Comparison of ENCODE assay signal across 14 cellular contexts in the genomic region with DNA sequence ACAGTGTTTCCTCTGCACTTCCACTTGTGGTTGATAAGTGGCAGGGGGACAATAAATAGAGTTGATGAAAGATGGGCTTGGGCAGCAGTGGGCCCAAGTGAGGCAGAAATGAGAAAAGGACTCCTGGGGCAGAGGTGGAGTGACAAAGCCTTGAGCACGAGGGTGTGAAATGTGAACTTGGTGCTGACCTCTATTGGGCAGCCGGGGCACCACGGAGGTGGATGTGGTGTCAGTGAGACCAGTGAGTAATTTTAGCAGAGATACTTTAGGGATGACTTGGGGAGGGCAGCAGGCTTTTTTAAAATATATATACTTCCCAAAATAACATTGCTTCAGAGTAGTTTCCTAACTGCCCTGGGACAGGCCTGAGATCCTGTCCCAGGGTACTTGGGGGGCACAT. TPM values are rescaled to one million over a fixed set of nuclear protein-coding genes. Genes with fewer than 3 reads are reported as not detected.
A peak's percentile ranks its signal among the peaks of the same experiment; 100 is the strongest.
DNase-seq lines count a peak whose midpoint lies in the region; ATAC-seq, FAIRE-seq and TF ChIP-seq lines count a peak whose summit lies in the region.
"Had no signal": no experiment of that assay in that cellular context is flagged by ENCODE, and none has a peak within 500 bp of the region (broad histone marks: within the 10 kb centered on the region; RNA-seq: fewer than 3 reads in every experiment).

No MANE protein-coding gene starts in this region.

- 63 to 69% methylated on average over 3 of the region's 3 CpGs for WGBS in pancreas, 2 donors

- intact Hi-C loops in pancreas (cut with DNase I), result no loop called here

- H3K36me3 ChIP-seq in GM06990 (ENCODE audit: control insufficient read depth, insufficient read depth, low read length), result peaks cover 12% of the 10 kb centered on the region
- peaks cover 90% of the 10 kb centered on the region for H3K36me3 ChIP-seq in MG63
- no peaks in the 10 kb centered on the region for H3K36me3 ChIP-seq in pancreas
- H3K36me3 ChIP-seq: transverse colon had no signal

- no peaks in the 10 kb centered on the region for H3K27me3 Mint-ChIP-seq in progenitor cell of endocrine pancreas

- H3K27ac ChIP-seq in pancreas, result no peak overlapping the region
- H3K27ac ChIP-seq: transverse colon had no signal

- no peaks in the 10 kb centered on the region for H3K9me3 Mint-ChIP-seq in progenitor cell of endocrine pancreas (ENCODE audit: low read depth)

- no peaks in the 10 kb centered on the region for H3K4me1 Mint-ChIP-seq in progenitor cell of endocrine pancreas (ENCODE audit: low read depth)

- DNase-seq in GM06990 (ENCODE audit: extremely low read depth, insufficient read length) (no peak), MG63 (peak; percentile 32), epithelial cell of proximal tubule (ENCODE audit: low read depth) (no peak), progenitor cell of endocrine pancreas (ENCODE audit: low spot score, unreplicated experiment) (no peak), cerebellar nuclear complex (lab: John Stamatoyannopoulos, UW) (no peak), pancreas (no peak)
- DNase-seq: anterior cingulate cortex, NCI-H82, occipital lobe, transverse colon had no signal

- H3K4me3 ChIP-seq in GM06990 (replicated peaks; ENCODE audit: low read depth, low read length), result no peak overlapping the region
- H3K4me3 ChIP-seq in MG63, result no peak overlapping the region
- no peak overlapping the region for H3K4me3 ChIP-seq in epithelial cell of proximal tubule (ENCODE audit: low read depth, low read length)
- H3K4me3 ChIP-seq in pancreas, result no peak overlapping the region
- H3K4me3 ChIP-seq: transverse colon had no signal

- no peak overlapping the region for H3K4me3 Mint-ChIP-seq in progenitor cell of endocrine pancreas (ENCODE audit: low read depth)

- no peak for FAIRE-seq in pancreas (lab: Jason Lieb, UNC)
- FAIRE-seq: endothelial cell of umbilical vein had no signal

- ATAC-seq in HG02840 (IDR thresholded peaks at IDR 0.05; ENCODE audit: low FRiP score, unreplicated experiment), result no peak
- no peak for ATAC-seq in HG03135 (IDR thresholded peaks at IDR 0.05; ENCODE audit: unreplicated experiment)
- no peak for ATAC-seq in pancreas

- H3K27me3 ChIP-seq in GM06990 (replicated peaks; ENCODE audit: control insufficient read depth, insufficient read depth, low read length), result no peaks in the 10 kb centered on the region
- H3K27me3 ChIP-seq in MG63, result no peaks in the 10 kb centered on the region
- no peaks in the 10 kb centered on the region for H3K27me3 ChIP-seq in pancreas
- H3K27me3 ChIP-seq: transverse colon had no signal

- H3K4me1 ChIP-seq in pancreas, result no peaks in the 10 kb centered on the region
- H3K4me1 ChIP-seq: transverse colon had no signal

- H3K36me3 Mint-ChIP-seq in progenitor cell of endocrine pancreas (ENCODE audit: insufficient read depth), result peaks cover 13% of the 10 kb centered on the region

- TF ChIP-seq CTCF in GM06990 (IDR thresholded peaks at IDR 0.05; ENCODE audit: insufficient read depth, low read length, poor library complexity, severe bottlenecking) (peak; percentile 16), epithelial cell of proximal tubule (conservative IDR thresholded peaks at IDR 0.05; ENCODE audit: low read depth, low read length) (peak; percentile 40), progenitor cell of endocrine pancreas (IDR thresholded peaks at IDR 0.05; ENCODE audit: unreplicated experiment) (peak; percentile 29), pancreas (IDR thresholded peaks at IDR 0.05) (no peak)

- no peaks in the 10 kb centered on the region for H3K9me3 ChIP-seq in MG63
- H3K9me3 ChIP-seq in pancreas, result no peaks in the 10 kb centered on the region
- H3K9me3 ChIP-seq: transverse colon had no signal

- no peak overlapping the region for H3K27ac Mint-ChIP-seq in progenitor cell of endocrine pancreas

RNA-seq across cellular contexts. Expression of a gene that starts 30.6 kb away (rescaled TPM):
- not detected in 2 replicates for total RNA-seq in MG63 (2014; rRNA removed; shearing (Covaris generic); ENCODE audit: low replicate concordance)
- total RNA-seq in epithelial cell of proximal tubule (under 0.01 TPM in 1 of 2 replicates, not detected in the other), progenitor cell of endocrine pancreas (0.38 and 0.42 TPM in 2 replicates), pancreas (10 to 100 TPM in 1 of 6 donors, 1 to 10 TPM in 5; 1.8 to 10.8 (median 3.8) TPM)
- 1 to 10 TPM; 3.8 to 4.8 TPM for polyA plus RNA-seq in pancreas

RNA-seq across cellular contexts. Expression of a gene that starts 49.5 kb away (rescaled TPM):
- 123 and 139 TPM in 2 replicates for total RNA-seq in MG63 (2014; rRNA removed; shearing (Covaris generic); ENCODE audit: low replicate concordance)
- total RNA-seq in epithelial cell of proximal tubule, result 126 and 147 TPM in 2 replicates
- total RNA-seq in progenitor cell of endocrine pancreas, result 71.9 and 77.0 TPM in 2 replicates
- total RNA-seq in pancreas, result 1 to 10 TPM in 1 of 6 donors, under 1 TPM in 4, not detected in 1; 0.20 to 1.5 (median 0.79) TPM
- polyA plus RNA-seq in pancreas, result under 1 TPM; 0.04 to 0.12 TPM

RNA-seq across cellular contexts. Expression of a gene that starts 56.8 kb away (rescaled TPM):
- total RNA-seq in MG63 (2014; rRNA removed; shearing (Covaris generic); ENCODE audit: low replicate concordance), result 0.07 TPM in 1 of 2 replicates, not detected in the other
- not detected in 2 replicates for total RNA-seq in epithelial cell of proximal tubule
- total RNA-seq in progenitor cell of endocrine pancreas, result not detected in 2 replicates
- total RNA-seq in pancreas, result 1 to 10 TPM in 1 of 6 donors, under 1 TPM in 3, not detected in 2; 0.16 to 1.1 (median 0.53) TPM
- polyA plus RNA-seq in pancreas, result 1 to 10 TPM in 1 of 2 donors, under 1 TPM in 1; 0.91 to 1.7 TPM
- total RNA-seq: activated CD8-positive, alpha-beta memory T cell treated with anti-CD3 and anti-CD28 coated beads for 36 hours; endothelial cell of umbilical vein had no signal

Comparison
In these comparisons a context has a peak if more than half of its experiments do, and no peak if none do; other contexts are left out.
1. CTCF ChIP-seq: peak in GM06990 (single experiment), epithelial cell of proximal tubule (single experiment) and progenitor cell of endocrine pancreas (single experiment); none in pancreas (0 of 4).
2. RNA of a gene that starts 49.5 kb away (total RNA-seq): 126 to 147 TPM in epithelial cell of proximal tubule, 123 to 139 TPM in MG63 and 71.9 to 77.0 TPM in progenitor cell of endocrine pancreas; 0.20 to 1.5 TPM in pancreas; every median in the first group is over 10 times any median in the second.